8 cellular contexts compared by ENCODE assay signal in the genomic region with DNA sequence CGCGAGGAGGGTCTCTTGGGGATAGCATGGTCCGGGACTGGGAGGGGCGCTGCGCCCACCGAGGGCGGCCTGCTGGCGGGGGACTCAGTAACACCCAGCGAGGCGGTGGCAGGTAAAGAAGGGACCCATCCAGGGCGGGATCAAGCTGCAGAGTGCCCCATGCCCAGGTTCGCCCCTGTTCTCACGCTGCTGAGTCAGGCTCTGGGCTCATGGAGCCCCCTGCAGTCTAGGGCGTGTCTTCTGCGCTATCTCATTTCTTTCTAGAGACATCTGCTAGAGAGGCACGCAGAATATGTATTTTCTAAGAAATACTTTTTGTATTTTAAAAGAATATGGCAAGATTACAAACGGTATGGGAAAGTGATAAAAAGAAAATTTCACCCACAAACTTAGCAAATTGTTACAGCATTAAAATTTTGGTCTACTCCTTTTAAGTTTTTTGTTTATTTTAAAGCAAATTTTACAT. TPM values are rescaled to one million over a fixed set of nuclear protein-coding genes. Genes with fewer than 3 reads are reported as not detected.
DNase-seq lines count a peak whose midpoint lies in the region; ATAC-seq and FAIRE-seq lines count a peak whose summit lies in the region.

No MANE protein-coding gene starts in this region.

- intact Hi-C loops in CD4-positive, alpha-beta memory T cell (cut with micrococcal nuclease) = no loop called here

- H3K36me3 Mint-ChIP-seq in CD4-positive, alpha-beta memory T cell = peaks cover 0 to 3% of the 10 kb centered on the region in 2 donors

- CTCF ChIA-PET in CD4-positive, alpha-beta memory T cell (lab: Charles Lee; ENCODE audit: partially characterized antibody) = no interaction called here

- peaks cover 6% of the 10 kb centered on the region for H3K4me1 ChIP-seq in CD4-positive, alpha-beta memory T cell (ENCODE audit: insufficient read depth, low read length)
- peaks cover 3% of the 10 kb centered on the region for H3K4me1 ChIP-seq in effector memory CD4-positive, alpha-beta T cell (ENCODE audit: control insufficient read depth, insufficient read depth, low read length, poor library complexity, severe bottlenecking)
- H3K4me1 ChIP-seq in mesodermal cell (ENCODE audit: control insufficient read depth, insufficient read depth, low read length, poor library complexity, severe bottlenecking) = no peaks in the 10 kb centered on the region

- no peaks in the 10 kb centered on the region for H3K36me3 ChIP-seq in CD4-positive, alpha-beta memory T cell (ENCODE audit: insufficient read depth, low read length)
- H3K36me3 ChIP-seq in effector memory CD4-positive, alpha-beta T cell (ENCODE audit: control insufficient read depth, insufficient read depth, low read length) = no peaks in the 10 kb centered on the region
- peaks cover 4% of the 10 kb centered on the region for H3K36me3 ChIP-seq in mesodermal cell (ENCODE audit: control insufficient read depth, insufficient read depth, low read length)

- no peak overlapping the region for H3K27ac Mint-ChIP-seq in CD4-positive, alpha-beta memory T cell

- peaks cover 4 to 16% (median 12%) of the 10 kb centered on the region in 4 donors for H3K4me1 Mint-ChIP-seq in CD4-positive, alpha-beta memory T cell

- ATAC-seq in GM19023 (IDR thresholded peaks at IDR 0.05; ENCODE audit: unreplicated experiment) (peak; percentile 58), HG03460 (IDR thresholded peaks at IDR 0.05; ENCODE audit: unreplicated experiment) (peak; percentile 42)

- FAIRE-seq in urothelium cell line (lab: Jason Lieb, UNC) = no peak

- peak overlapping the region in 7 of 8 donors; percentile 3 to 64 (median 45) for H3K4me3 Mint-ChIP-seq in CD4-positive, alpha-beta memory T cell

- 0 to 1% methylated on average over 6 to 13 of the region's 17 CpGs for WGBS in mesodermal cell (ENCODE audit: insufficient coverage in 2 of 2), 2 experiments

- POLR2A ChIA-PET in CD4-positive, alpha-beta memory T cell (lab: Charles Lee; ENCODE audit: partially characterized antibody) = no interaction called here

- H3K27me3 ChIP-seq in CD4-positive, alpha-beta memory T cell (ENCODE audit: insufficient read depth, low read length) = peaks cover 6% of the 10 kb centered on the region
- peaks cover 11% of the 10 kb centered on the region for H3K27me3 ChIP-seq in effector memory CD4-positive, alpha-beta T cell (replicated peaks; ENCODE audit: control insufficient read depth, insufficient read depth, low read length, poor library complexity, severe bottlenecking)

- no peak overlapping the region for H3K27ac ChIP-seq in CD4-positive, alpha-beta memory T cell (ENCODE audit: low read depth, low read length)
- H3K27ac ChIP-seq in effector memory CD4-positive, alpha-beta T cell (ENCODE audit: insufficient read depth, low read length, poor library complexity, severe bottlenecking) = no peak overlapping the region
- peak overlapping the region; percentile 52 for H3K27ac ChIP-seq in mesodermal cell (ENCODE audit: low read depth, low read length, severe bottlenecking)

- H3K9me3 ChIP-seq in CD4-positive, alpha-beta memory T cell (ENCODE audit: control insufficient read depth in 1 of 2, low read length in 2 of 2) = no peaks in the 10 kb centered on the region
- no peaks in the 10 kb centered on the region for H3K9me3 ChIP-seq in effector memory CD4-positive, alpha-beta T cell (ENCODE audit: control insufficient read depth, low read length)
- H3K9me3 ChIP-seq in mesodermal cell (ENCODE audit: control insufficient read depth, low read length) = peaks cover 7% of the 10 kb centered on the region

- peaks cover 0 to 21% (median 7%) of the 10 kb centered on the region in 8 donors for H3K9me3 Mint-ChIP-seq in CD4-positive, alpha-beta memory T cell

- DNase-seq in CD4-positive, alpha-beta memory T cell = no peak
- peak; percentile 61 to 77 for DNase-seq in SHP77 (lab: John Stamatoyannopoulos, UW)
- DNase-seq in effector memory CD4-positive, alpha-beta T cell = no peak
- peak; percentile 69 for DNase-seq in urothelium cell line (ENCODE audit: low spot score)
- no peak for DNase-seq in HuH-7.5 (ENCODE audit: low spot score)

- H3K27me3 Mint-ChIP-seq in CD4-positive, alpha-beta memory T cell = peaks cover 45 to 53% of the 10 kb centered on the region in 2 donors

- H3K4me3 ChIP-seq in CD4-positive, alpha-beta memory T cell (ENCODE audit: low read length in 2 of 2) = no peak overlapping the region
- peak overlapping the region; percentile 27 for H3K4me3 ChIP-seq in effector memory CD4-positive, alpha-beta T cell (ENCODE audit: insufficient read depth, low read depth, low read length, poor library complexity, severe bottlenecking)
- H3K4me3 ChIP-seq in mesodermal cell (ENCODE audit: extremely low read depth, insufficient read depth, low read length, poor library complexity, severe bottlenecking) = peak overlapping the region; percentile 60

RNA-seq across cellular contexts. Expression of a gene that starts 0.9 kb away (rescaled TPM):
- under 1 TPM; 0.19 to 0.41 TPM for total RNA-seq in CD4-positive, alpha-beta memory T cell
- under 1 TPM; 0.32 to 0.37 TPM for polyA plus RNA-seq in CD4-positive, alpha-beta memory T cell
- polyA plus RNA-seq in mesodermal cell (2013, experiment 1 of 2) = 15.0 TPM
- polyA plus RNA-seq in mesodermal cell (2013, experiment 2 of 2) = 13.4 TPM

RNA-seq across cellular contexts. Expression of a gene that starts 4.8 kb away (rescaled TPM):
- not detected for total RNA-seq in CD4-positive, alpha-beta memory T cell
- not detected for polyA plus RNA-seq in CD4-positive, alpha-beta memory T cell
- 1.5 TPM for polyA plus RNA-seq in mesodermal cell (2013, experiment 1 of 2)
- 0.71 TPM for polyA plus RNA-seq in mesodermal cell (2013, experiment 2 of 2)

Comparison
In these comparisons a context has a peak if more than half of its experiments do, and no peak if none do; other contexts are left out.
1. DNase-seq: peak in SHP77 (2 of 2) and urothelium cell line (single experiment); none in CD4-positive, alpha-beta memory T cell (0 of 5), effector memory CD4-positive, alpha-beta T cell (0 of 3) and HuH-7.5 (single experiment).
2. H3K4me3 ChIP-seq: peak in effector memory CD4-positive, alpha-beta T cell (single experiment) and mesodermal cell (single experiment); none in CD4-positive, alpha-beta memory T cell (0 of 2).